Comparison of ENCODE assay signal across 25 cellular contexts in the genomic region with DNA sequence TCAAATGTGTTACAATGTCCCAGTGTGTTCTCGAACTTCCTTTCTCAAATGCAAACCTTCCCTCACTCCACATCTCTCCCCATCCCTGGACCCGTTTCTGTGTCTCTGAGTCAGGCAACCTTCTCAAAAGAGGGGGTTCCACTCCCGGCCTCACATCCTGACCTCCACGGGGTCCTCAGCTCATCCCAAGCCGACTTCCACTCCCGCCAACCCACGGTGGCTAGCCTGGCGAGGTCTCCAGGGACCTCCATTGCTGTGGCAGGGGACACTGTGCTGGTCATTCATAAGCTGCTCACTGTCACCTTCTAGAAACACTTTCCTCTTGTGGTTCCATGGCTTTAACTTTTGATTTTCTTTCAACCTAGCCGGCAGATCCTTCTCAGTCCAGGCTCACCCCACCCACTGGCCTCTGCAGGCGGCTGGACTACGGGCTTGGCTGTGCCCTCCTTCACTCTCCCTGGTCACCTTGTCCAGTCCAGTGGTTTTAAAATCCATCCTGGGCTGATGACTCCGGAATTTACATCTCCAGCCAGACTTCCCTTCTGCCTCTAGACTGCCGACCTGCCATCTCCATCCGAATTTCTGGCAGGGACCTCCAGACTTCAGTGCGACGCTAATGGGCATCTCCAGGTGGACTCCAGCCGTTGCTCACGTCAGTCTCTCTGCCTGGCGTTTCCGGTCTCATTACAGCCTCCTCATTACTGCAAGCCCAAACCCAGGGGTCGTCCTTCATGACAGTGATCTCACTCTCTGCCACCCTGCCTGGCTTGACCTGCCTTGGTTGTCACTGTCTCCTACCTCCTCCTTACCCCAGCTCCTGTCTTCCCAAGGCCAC. TPM values are rescaled to one million over a fixed set of nuclear protein-coding genes. Genes with fewer than 3 reads are reported as not detected.
DNase-seq lines count a peak whose midpoint lies in the region; ATAC-seq, FAIRE-seq and TF ChIP-seq lines count a peak whose summit lies in the region.
"Had no signal": no experiment of that assay in that cellular context is flagged by ENCODE, and none has a peak within 500 bp of the region (broad histone marks: within the 10 kb centered on the region; RNA-seq: fewer than 3 reads in every experiment).

No MANE protein-coding gene starts in this region.

- H3K9me3 ChIP-seq in A549 = no peaks in the 10 kb centered on the region
- H3K9me3 ChIP-seq: ovary had no signal

- no peak for TF ChIP-seq RAD21 in A549 (conservative IDR thresholded peaks at IDR 0.05 in 1 of 2, IDR thresholded peaks at IDR 0.05 in 1 of 2)

- H3K4me3 Mint-ChIP-seq in activated CD4-positive, alpha-beta memory T cell treated with anti-CD3 and anti-CD28 coated beads, Interleukin-2, amount 10 ng/mL, durations not matched to agents 7 days and 5 days = no peak overlapping the region
- no peak overlapping the region for H3K4me3 Mint-ChIP-seq in effector memory CD8-positive, alpha-beta T cell
- H3K4me3 Mint-ChIP-seq: activated CD4-positive, alpha-beta T cell treated with anti-CD3 and anti-CD28 coated beads, Interleukin-2, amount 10 ng/mL, durations not matched to agents 24 days and 14 days; activated naive CD4-positive, alpha-beta T cell treated with anti-CD3 and anti-CD28 coated beads, Interleukin-2, amount 50 U/mL, for 24 hours; activated T-helper 1 cell treated with anti-CD3 and anti-CD28 coated beads, Interleukin-12 subunit alpha, Interleukin-12 subunit beta, Interleukin-2, Interleukin-4 antibody, amounts not matched to agents 30 ng/mL and 10 ng/mL and 1 ng/mL, durations not matched to agents 14 hours and 24 hours and 36 hours; naive thymus-derived CD8-positive, alpha-beta T cell; type B pancreatic cell had no signal

- CTCF ChIA-PET in A549 (lab: Yijun Ruan, JAX) = interaction anchor here (0.7 to 12.9 kb wide), 6 partner anchors 9 to 266 kb away, joined by 3 to 111 read pairs (median 4); no protein-coding TSS in a partner anchor
- CTCF ChIA-PET in RWPE1 (lab: Yijun Ruan, JAX) = no interaction called here
- CTCF ChIA-PET in activated CD4-positive, alpha-beta memory T cell treated with anti-CD3 and anti-CD28 coated beads, Interleukin-2, amount 10 ng/mL, durations not matched to agents 7 days and 5 days (lab: Charles Lee) = interaction anchor here (1.0 kb wide), 1 partner anchor 118 kb away, joined by 3 read pairs; no protein-coding TSS in a partner anchor

- 85% methylated on average over 21 of the region's 21 CpGs for WGBS in A549 (ENCODE audit: missing lambda C conversion rate)

- H3K27ac Mint-ChIP-seq in activated CD4-positive, alpha-beta memory T cell treated with anti-CD3 and anti-CD28 coated beads, Interleukin-2, amount 10 ng/mL, durations not matched to agents 7 days and 5 days = no peak overlapping the region
- no peak overlapping the region for H3K27ac Mint-ChIP-seq in effector memory CD8-positive, alpha-beta T cell
- H3K27ac Mint-ChIP-seq: activated CD4-positive, alpha-beta T cell treated with anti-CD3 and anti-CD28 coated beads, Interleukin-2, amount 10 ng/mL, durations not matched to agents 24 days and 14 days; activated naive CD4-positive, alpha-beta T cell treated with anti-CD3 and anti-CD28 coated beads, Interleukin-2, amount 50 U/mL, for 24 hours; type B pancreatic cell had no signal

- intact Hi-C loops in left ventricle myocardium superior (cut with micrococcal nuclease) (loop anchor here (10.0 kb wide), 1 partner anchor 52 kb away; no protein-coding TSS in a partner anchor), posterior vena cava (cut with DNase I) (loop anchor here in 1 of 2 donors (5.0 kb wide), 1 partner anchor 130 kb away; the partner anchor contains the start of gene MGLL)

- no peak for FAIRE-seq in A549 (lab: Jason Lieb, UNC)
- FAIRE-seq: GM12878 had no signal

- no peaks in the 10 kb centered on the region for H3K36me3 Mint-ChIP-seq in activated CD4-positive, alpha-beta memory T cell treated with anti-CD3 and anti-CD28 coated beads, Interleukin-2, amount 10 ng/mL, durations not matched to agents 7 days and 5 days (ENCODE audit: low read depth)
- H3K36me3 Mint-ChIP-seq in effector memory CD8-positive, alpha-beta T cell (ENCODE audit: insufficient read depth) = peaks cover 6% of the 10 kb centered on the region
- H3K36me3 Mint-ChIP-seq: activated naive CD4-positive, alpha-beta T cell treated with anti-CD3 and anti-CD28 coated beads, Interleukin-2, amount 50 U/mL, for 24 hours; naive thymus-derived CD8-positive, alpha-beta T cell; type B pancreatic cell had no signal

- no peak for DNase-seq in A549 (ENCODE audit: low read depth in 1 of 2, low spot score in 1 of 2)
- DNase-seq in RWPE1 (ENCODE audit: low spot score) = no peak
- peak; percentile 19 for DNase-seq in left ventricle myocardium superior
- DNase-seq in posterior vena cava (ENCODE audit: low spot score) = peak; percentile 50
- DNase-seq in NK-92 (lab: John Stamatoyannopoulos, UW; ENCODE audit: unreplicated experiment) = no peak
- no peak for DNase-seq in activated CD4-positive, alpha-beta memory T cell treated with anti-CD3 and anti-CD28 coated beads, Interleukin-2, amount 10 ng/mL, durations not matched to agents 7 days and 5 days
- DNase-seq in effector memory CD8-positive, alpha-beta T cell = no peak
- DNase-seq: activated CD4-positive, alpha-beta T cell treated with anti-CD3 and anti-CD28 coated beads, Interleukin-2, amount 10 ng/mL, durations not matched to agents 24 days and 14 days; cerebellar nuclear complex; head of caudate nucleus; left colon; naive thymus-derived CD8-positive, alpha-beta T cell; NCI-H1048; NCI-H1694 treated with DMSO at 0.1 percent for 48 hours; NCI-H2171; RPMI8226; WERI-Rb-1 had no signal

- TF ChIP-seq EP300 in A549 (IDR thresholded peaks at IDR 0.05) = no peak

- no peak overlapping the region for H3K4me2 ChIP-seq in A549

- ATAC-seq in A549 (no peak), left ventricle myocardium superior (no peak), HG02970 (IDR thresholded peaks at IDR 0.05; ENCODE audit: low FRiP score, unreplicated experiment) (no peak)
- no peak for ATAC-seq in effector memory CD8-positive, alpha-beta T cell (replicated peaks)
- ATAC-seq: GM12878; left colon; naive thymus-derived CD8-positive, alpha-beta T cell; sciatic nerve had no signal

- no peaks in the 10 kb centered on the region for H3K9me3 Mint-ChIP-seq in activated CD4-positive, alpha-beta memory T cell treated with anti-CD3 and anti-CD28 coated beads, Interleukin-2, amount 10 ng/mL, durations not matched to agents 7 days and 5 days
- H3K9me3 Mint-ChIP-seq in effector memory CD8-positive, alpha-beta T cell = no peaks in the 10 kb centered on the region
- H3K9me3 Mint-ChIP-seq: activated CD4-positive, alpha-beta T cell treated with anti-CD3 and anti-CD28 coated beads, Interleukin-2, amount 10 ng/mL, durations not matched to agents 24 days and 14 days; activated naive CD4-positive, alpha-beta T cell treated with anti-CD3 and anti-CD28 coated beads, Interleukin-2, amount 50 U/mL, for 24 hours; activated T-helper 1 cell treated with anti-CD3 and anti-CD28 coated beads, Interleukin-12 subunit alpha, Interleukin-12 subunit beta, Interleukin-2, Interleukin-4 antibody, amounts not matched to agents 30 ng/mL and 10 ng/mL and 1 ng/mL, durations not matched to agents 14 hours and 24 hours and 36 hours; naive thymus-derived CD8-positive, alpha-beta T cell; type B pancreatic cell had no signal

- peaks cover 68% of the 10 kb centered on the region for H3K4me1 ChIP-seq in A549

- POLR2A ChIA-PET in A549 (lab: Yijun Ruan, JAX) = no interaction called here
- POLR2A ChIA-PET in RWPE1 (lab: Yijun Ruan, JAX; ENCODE audit: low non-redundant PET) = no interaction called here
- POLR2A ChIA-PET in activated CD4-positive, alpha-beta memory T cell treated with anti-CD3 and anti-CD28 coated beads, Interleukin-2, amount 10 ng/mL, durations not matched to agents 7 days and 5 days (lab: Charles Lee) = no interaction called here

- no peak for TF ChIP-seq POLR2A in A549 (IDR thresholded peaks at IDR 0.05; ENCODE audit: low read length)

- no peaks in the 10 kb centered on the region for H3K27me3 Mint-ChIP-seq in activated CD4-positive, alpha-beta memory T cell treated with anti-CD3 and anti-CD28 coated beads, Interleukin-2, amount 10 ng/mL, durations not matched to agents 7 days and 5 days
- peaks cover 13 to 15% of the 10 kb centered on the region in 2 donors for H3K27me3 Mint-ChIP-seq in effector memory CD8-positive, alpha-beta T cell
- H3K27me3 Mint-ChIP-seq: activated CD4-positive, alpha-beta T cell treated with anti-CD3 and anti-CD28 coated beads, Interleukin-2, amount 10 ng/mL, durations not matched to agents 24 days and 14 days; activated naive CD4-positive, alpha-beta T cell treated with anti-CD3 and anti-CD28 coated beads, Interleukin-2, amount 50 U/mL, for 24 hours; type B pancreatic cell had no signal

- no peak for TF ChIP-seq CTCF in A549 (IDR thresholded peaks at IDR 0.05)
- no peak for TF ChIP-seq CTCF in RWPE1 (conservative IDR thresholded peaks at IDR 0.05; ENCODE audit: low read depth)

- peak overlapping the region; percentile 16 to 72; a peak in 1 of 6 replicates for H3K27ac ChIP-seq in A549
- H3K27ac ChIP-seq in RWPE1 = peak overlapping the region; percentile 98
- H3K27ac ChIP-seq: C4-2B, ovary, WERI-Rb-1 had no signal

- no peak overlapping the region for H3K4me3 ChIP-seq in A549
- H3K4me3 ChIP-seq: GM12878, ovary had no signal

- H3K4me1 Mint-ChIP-seq in activated CD4-positive, alpha-beta memory T cell treated with anti-CD3 and anti-CD28 coated beads, Interleukin-2, amount 10 ng/mL, durations not matched to agents 7 days and 5 days = peaks cover 3% of the 10 kb centered on the region
- H3K4me1 Mint-ChIP-seq in effector memory CD8-positive, alpha-beta T cell (ENCODE audit: low read depth in 2 of 2) = peaks cover 3 to 4% of the 10 kb centered on the region in 2 donors

TF ChIP-seq in A549, 52 proteins besides CTCF, POLR2A, EP300 and RAD21 (continues in another document):
- TF ChIP-seq MAX (IDR thresholded peaks at IDR 0.05) (no peak), CHD4 (IDR thresholded peaks at IDR 0.05; ENCODE audit: borderline replicate concordance) (no peak), RNF2 (IDR thresholded peaks at IDR 0.05; ENCODE audit: borderline replicate concordance, low read depth) (no peak), HOXA7 (CRISPR knock-in tag; IDR thresholded peaks at IDR 0.05) (no peak), NFE2L2 (conservative IDR thresholded peaks at IDR 0.05; ENCODE audit: low read length) (no peak)

RNA-seq across cellular contexts. Expression of gene ABTB1, which starts 20.0 kb away (rescaled TPM):
- 9.7 and 10.7 TPM in 2 replicates for polyA plus RNA-seq in A549 (2011; rRNA removed)
- polyA plus RNA-seq in A549 (2012; cell fraction: cytosol; rRNA removed) = 15.1 and 18.9 TPM in 2 replicates
- 73.1 and 77.2 TPM in 2 replicates for polyA plus RNA-seq in A549 (2012; cell fraction: nucleus; rRNA removed)
- 8.1 to 13.2 TPM (median 11.7 TPM) in 3 replicates for polyA plus RNA-seq in A549 (2017; fragmentation: RNase III; extraction: RNeasy Plus Mini Kit Qiagen cat#74134 plus additional on column Dnase treatment)
- 20.7 and 25.8 TPM in 2 replicates for polyA minus RNA-seq in A549 (2011; rRNA and poly(A)+ RNA removed)
- 34.2 TPM for total RNA-seq in left ventricle myocardium superior
- total RNA-seq in posterior vena cava = 10 to 100 TPM; 27.7 to 28.9 TPM
- 10 to 100 TPM; 34.3 to 38.8 TPM for total RNA-seq in activated CD4-positive, alpha-beta memory T cell treated with anti-CD3 and anti-CD28 coated beads, Interleukin-2, amount 10 ng/mL, durations not matched to agents 7 days and 5 days

Comparison
In these comparisons a context has a peak if more than half of its experiments do, and no peak if none do; other contexts are left out.
1. DNase-seq: peak in left ventricle myocardium superior (single experiment) and posterior vena cava (single experiment); none in A549 (0 of 2), RWPE1 (single experiment), NK-92 (single experiment), activated CD4-positive, alpha-beta memory T cell treated with anti-CD3 and anti-CD28 coated beads, Interleukin-2, amount 10 ng/mL, durations not matched to agents 7 days and 5 days (single experiment) and effector memory CD8-positive, alpha-beta T cell (0 of 3).